In the genomic region with DNA sequence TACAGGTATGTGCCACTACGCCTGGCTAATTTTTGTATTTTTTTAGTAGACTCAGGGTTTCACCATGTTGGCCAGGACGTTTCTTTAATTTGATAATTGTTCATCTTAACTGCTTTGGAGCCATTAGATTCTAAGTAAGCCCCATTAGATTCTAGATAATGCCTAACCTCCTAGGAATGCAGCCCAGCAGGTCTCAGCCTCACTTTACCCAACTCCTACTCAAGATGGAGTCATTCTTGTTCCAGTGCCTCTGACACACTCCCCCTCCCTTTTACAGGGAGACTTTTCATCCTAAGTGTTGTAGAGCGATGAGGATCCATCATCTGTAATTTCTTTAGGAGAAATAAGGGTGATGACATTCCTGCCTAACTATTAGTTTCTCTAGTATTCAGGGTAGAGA, we compare ENCODE assay signal across 8 cellular contexts. TPM values are rescaled to one million over a fixed set of nuclear protein-coding genes. Genes with fewer than 3 reads are reported as not detected.
"Had no signal": no experiment of that assay in that cellular context is flagged by ENCODE, and none has a peak within 500 bp of the region (broad histone marks: within the 10 kb centered on the region; RNA-seq: fewer than 3 reads in every experiment).

No MANE protein-coding gene starts in this region.

- H3K4me3 ChIP-seq: GM23338 had no signal

- H3K27ac ChIP-seq: HL-60 had no signal

- H2AFZ ChIP-seq: GM23338 had no signal

- H3K4me2 ChIP-seq: GM23338 had no signal

- DNase-seq: H9, HCEC 1CT, HFFc6, KBM-7 had no signal

- FAIRE-seq: H1, H54 had no signal

RNA-seq across cellular contexts. Expression of a gene that starts 23.7 kb away (rescaled TPM):
- total RNA-seq: GM23338, H1, H9 had no signal
- polyA plus RNA-seq: H1 had no signal

RNA-seq across cellular contexts. Expression of a gene that starts 34.5 kb away (rescaled TPM):
- total RNA-seq: GM23338 had no signal
- polyA plus RNA-seq: GM23338 had no signal
